In genomic region chr12:111773801-111774551, GRCh38 we compare ENCODE assay signal across 10 cellular contexts. TPM values are rescaled to one million over a fixed set of nuclear protein-coding genes. Genes with fewer than 3 reads are reported as not detected.
DNase-seq lines count a peak whose midpoint lies in the region; ATAC-seq and TF ChIP-seq lines count a peak whose summit lies in the region.
"Had no signal": no experiment of that assay in that cellular context is flagged by ENCODE, and none has a peak within 500 bp of the region (broad histone marks: within the 10 kb centered on the region; RNA-seq: fewer than 3 reads in every experiment).

No MANE protein-coding gene starts in this region.

- H3K9me3 Mint-ChIP-seq in activated naive CD8-positive, alpha-beta T cell treated with anti-CD3 and anti-CD28 coated beads, Interleukin-2, amount 50 U/mL, for 24 hours, result no peaks in the 10 kb centered on the region
- H3K9me3 Mint-ChIP-seq in activated naive CD8-positive, alpha-beta T cell treated with anti-CD3 and anti-CD28 coated beads for 36 hours, result no peaks in the 10 kb centered on the region

- H3K27me3 Mint-ChIP-seq in activated naive CD8-positive, alpha-beta T cell treated with anti-CD3 and anti-CD28 coated beads, Interleukin-2, amount 50 U/mL, for 24 hours, result peaks cover 10% of the 10 kb centered on the region
- no peaks in the 10 kb centered on the region for H3K27me3 Mint-ChIP-seq in activated naive CD8-positive, alpha-beta T cell treated with anti-CD3 and anti-CD28 coated beads for 36 hours
- H3K27me3 Mint-ChIP-seq: activated naive CD8-positive, alpha-beta T cell had no signal

- ATAC-seq in activated naive CD8-positive, alpha-beta T cell treated with anti-CD3 and anti-CD28 coated beads, Interleukin-2, amount 50 U/mL, for 24 hours, result peak; percentile 10
- peak; percentile 82 to 89 for ATAC-seq in gastrocnemius medialis

- no peaks in the 10 kb centered on the region for H3K9me3 ChIP-seq in gastrocnemius medialis

- in situ Hi-C loops in gastrocnemius medialis (cut with MboI; ENCODE audit: low sequenced_read_pairs in 4 of 4), result no loop called here

- H3K36me3 ChIP-seq in gastrocnemius medialis, result no peaks in the 10 kb centered on the region

- intact Hi-C loops in cardiac septum (cut with DNase I), result no loop called here
- intact Hi-C loops in gastrocnemius medialis (cut with DNase I; ENCODE audit: low total_unique reads), result loop anchor here (5.0 kb wide), 1 partner anchor 38 kb away; no protein-coding TSS in a partner anchor

- H3K4me1 Mint-ChIP-seq in activated naive CD8-positive, alpha-beta T cell treated with anti-CD3 and anti-CD28 coated beads, Interleukin-2, amount 50 U/mL, for 24 hours, result peaks cover 15% of the 10 kb centered on the region
- H3K4me1 Mint-ChIP-seq in activated naive CD8-positive, alpha-beta T cell treated with anti-CD3 and anti-CD28 coated beads for 36 hours, result peaks cover 9% of the 10 kb centered on the region

- no peaks in the 10 kb centered on the region for H3K27me3 ChIP-seq in gastrocnemius medialis

- peak overlapping the region; percentile 83 to 85 (median 84) for H3K27ac ChIP-seq in gastrocnemius medialis

- no peak overlapping the region for H3K27ac Mint-ChIP-seq in activated naive CD8-positive, alpha-beta T cell treated with anti-CD3 and anti-CD28 coated beads, Interleukin-2, amount 50 U/mL, for 24 hours
- no peak overlapping the region for H3K27ac Mint-ChIP-seq in activated naive CD8-positive, alpha-beta T cell treated with anti-CD3 and anti-CD28 coated beads for 36 hours
- H3K27ac Mint-ChIP-seq: activated naive CD8-positive, alpha-beta T cell had no signal

- H3K4me3 Mint-ChIP-seq in activated naive CD8-positive, alpha-beta T cell treated with anti-CD3 and anti-CD28 coated beads, Interleukin-2, amount 50 U/mL, for 24 hours, result no peak overlapping the region
- no peak overlapping the region for H3K4me3 Mint-ChIP-seq in activated naive CD8-positive, alpha-beta T cell treated with anti-CD3 and anti-CD28 coated beads for 36 hours
- H3K4me3 Mint-ChIP-seq: activated naive CD8-positive, alpha-beta T cell had no signal

- DNase-seq in activated naive CD8-positive, alpha-beta T cell treated with anti-CD3 and anti-CD28 coated beads, Interleukin-2, amount 50 U/mL, for 24 hours, result no peak
- no peak for DNase-seq in activated naive CD8-positive, alpha-beta T cell treated with anti-CD3 and anti-CD28 coated beads for 36 hours
- DNase-seq in SIG-M5 (lab: John Stamatoyannopoulos, UW) (peak; percentile 18), cardiac septum (ENCODE audit: low spot score) (peak; percentile 85), gastrocnemius medialis (peak; percentile 79 to 89), OCI-M2 (lab: John Stamatoyannopoulos, UW; ENCODE audit: unreplicated experiment) (no peak), NCI-H510A treated with DMSO at 0.1 percent for 48 hours (lab: John Stamatoyannopoulos, UW) (no peak)
- DNase-seq in activated CD4-positive, CD25-positive, alpha-beta regulatory T cell treated with anti-CD3 and anti-CD28 coated beads, Interleukin-2, amount 50 U/mL, for 72 hours, result no peak
- DNase-seq: DND-41 had no signal

- H3K4me3 ChIP-seq in gastrocnemius medialis, result peak overlapping the region; percentile 23 to 40 (median 33)

- H3K4me1 ChIP-seq in gastrocnemius medialis, result peaks cover 48 to 53% of the 10 kb centered on the region in 2 donors

- no peak for TF ChIP-seq POLR2A in gastrocnemius medialis (IDR thresholded peaks at IDR 0.05)

- no peak for TF ChIP-seq CTCF in gastrocnemius medialis (IDR thresholded peaks at IDR 0.05 in 4 of 5, conservative IDR thresholded peaks at IDR 0.05 in 1 of 5)

- no peaks in the 10 kb centered on the region for H3K36me3 Mint-ChIP-seq in activated naive CD8-positive, alpha-beta T cell treated with anti-CD3 and anti-CD28 coated beads, Interleukin-2, amount 50 U/mL, for 24 hours (ENCODE audit: low read depth)
- H3K36me3 Mint-ChIP-seq in activated naive CD8-positive, alpha-beta T cell treated with anti-CD3 and anti-CD28 coated beads for 36 hours, result no peaks in the 10 kb centered on the region
- H3K36me3 Mint-ChIP-seq: activated naive CD8-positive, alpha-beta T cell had no signal

RNA-seq across cellular contexts. Expression of gene ALDH2, which starts 7.2 kb away (rescaled TPM):
- total RNA-seq in activated naive CD8-positive, alpha-beta T cell treated with anti-CD3 and anti-CD28 coated beads for 36 hours, result 1 to 10 TPM; 1.4 to 1.6 TPM
- total RNA-seq in cardiac septum, result 168 TPM
- total RNA-seq in gastrocnemius medialis, result 100 to 1,000 TPM in 1 of 4 donors, 10 to 100 TPM in 3; 70.9 to 156 (median 89.9) TPM

Comparison
In these comparisons a context has a peak if more than half of its experiments do, and no peak if none do; other contexts are left out.
1. DNase-seq: peak in SIG-M5 (single experiment), cardiac septum (single experiment) and gastrocnemius medialis (2 of 2); none in activated naive CD8-positive, alpha-beta T cell treated with anti-CD3 and anti-CD28 coated beads, Interleukin-2, amount 50 U/mL, for 24 hours (single experiment), activated naive CD8-positive, alpha-beta T cell treated with anti-CD3 and anti-CD28 coated beads for 36 hours (single experiment), OCI-M2 (single experiment), NCI-H510A treated with DMSO at 0.1 percent for 48 hours (single experiment) and activated CD4-positive, CD25-positive, alpha-beta regulatory T cell treated with anti-CD3 and anti-CD28 coated beads, Interleukin-2, amount 50 U/mL, for 72 hours (single experiment).
2. RNA of gene ALDH2, which starts 7.2 kb away (total RNA-seq): 168 TPM in cardiac septum (single experiment) and 70.9 to 156 TPM in gastrocnemius medialis; 1.4 to 1.6 TPM in activated naive CD8-positive, alpha-beta T cell treated with anti-CD3 and anti-CD28 coated beads for 36 hours; every median in the first group is over 10 times any median in the second.